In the genomic region with DNA sequence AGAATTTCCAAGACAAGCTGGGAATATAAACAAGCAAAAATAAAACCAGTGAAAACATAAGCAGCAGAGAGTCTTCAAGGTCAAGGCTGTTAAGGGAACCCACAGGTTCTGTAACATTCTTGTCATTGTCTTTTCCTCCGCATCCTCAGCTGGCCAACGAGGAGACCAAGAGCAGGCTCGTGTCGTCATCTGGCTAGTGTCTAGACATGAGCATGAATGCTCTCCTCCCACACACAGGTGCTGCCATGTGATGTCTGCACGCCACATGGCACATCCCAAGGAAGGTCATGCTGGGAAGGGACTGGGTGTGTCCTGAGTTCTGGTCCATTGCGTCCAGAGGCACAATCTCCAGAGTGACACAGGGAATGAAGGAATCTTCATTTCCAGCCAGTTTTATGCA, we compare ENCODE assay signal across 19 cellular contexts.
DNase-seq lines count a peak whose midpoint lies in the region; FAIRE-seq and TF ChIP-seq lines count a peak whose summit lies in the region.
"Had no signal": no experiment of that assay in that cellular context is flagged by ENCODE, and none has a peak within 500 bp of the region (broad histone marks: within the 10 kb centered on the region; RNA-seq: fewer than 3 reads in every experiment).

No MANE protein-coding gene starts in this region.

- no peaks in the 10 kb centered on the region for H3K79me2 ChIP-seq in trophoblast cell (ENCODE audit: control insufficient read depth, insufficient read depth, low read length, poor library complexity)

- H3K18ac ChIP-seq in trophoblast cell (ENCODE audit: low read length), result no peak overlapping the region

- WGBS in trophoblast cell (ENCODE audit: extremely low coverage, insufficient coverage, insufficient read length), result no CpG with 5 or more reads among the region's 6 CpGs
- 89 to 96% (median 92%) methylated on average over 6 of the region's 6 CpGs for WGBS in small intestine, 3 donors

- no peaks in the 10 kb centered on the region for H3K79me1 ChIP-seq in trophoblast cell (ENCODE audit: low read length)

- H3K9me3 ChIP-seq in trophoblast cell (ENCODE audit: insufficient read depth, low read depth, low read length) (no peaks in the 10 kb centered on the region), small intestine (ENCODE audit: control insufficient read depth, low read depth) (no peaks in the 10 kb centered on the region)
- H3K9me3 ChIP-seq: HAP-1 had no signal

- H3K27me3 ChIP-seq in bronchial epithelial cell (ENCODE audit: control insufficient read depth, insufficient read depth, low read length), result no peaks in the 10 kb centered on the region
- H3K27me3 ChIP-seq in trophoblast cell (ENCODE audit: insufficient read depth, low read length), result no peaks in the 10 kb centered on the region
- peaks cover 0 to 3% of the 10 kb centered on the region in 2 donors for H3K27me3 ChIP-seq in small intestine (ENCODE audit: control insufficient read depth in 2 of 2, insufficient read depth in 2 of 2, low read length in 2 of 2)

- DNase-seq in bronchial epithelial cell (ENCODE audit: low read depth), result no peak
- DNase-seq in trophoblast cell, result peak; percentile 59 to 72
- DNase-seq in urothelium cell line (ENCODE audit: low spot score), result no peak
- DNase-seq in foreskin melanocyte, result no peak
- DNase-seq in NCI-H1417 treated with DMSO at 0.1 percent for 48 hours (lab: John Stamatoyannopoulos, UW), result no peak
- no peak for DNase-seq in small intestine
- DNase-seq: C1 segment of cervical spinal cord; Calu3; CD4-positive, alpha-beta memory T cell; COR-L47; DMS53; DMS79 treated with DMSO at 0.1 percent for 48 hours; GF-D8; GOT3; HFFc6 had no signal

- H4K91ac ChIP-seq in trophoblast cell (ENCODE audit: low read depth, low read length), result no peak overlapping the region

- no peak overlapping the region for H3K4ac ChIP-seq in trophoblast cell (ENCODE audit: low read depth, low read length)

- H2AK5ac ChIP-seq in trophoblast cell (ENCODE audit: low read length), result no peak overlapping the region

- no peak overlapping the region for H3K14ac ChIP-seq in trophoblast cell (ENCODE audit: low read length)

- peak overlapping the region; percentile 30 for H3K23ac ChIP-seq in trophoblast cell (ENCODE audit: low read length)

- H3K9ac ChIP-seq in trophoblast cell (ENCODE audit: low read length), result no peak overlapping the region

- TF ChIP-seq CTCF in bronchial epithelial cell (IDR thresholded peaks at IDR 0.05; ENCODE audit: insufficient read depth, low read length, severe bottlenecking), result no peak

- peak; percentile 95 for FAIRE-seq in bronchial epithelial cell (lab: Jason Lieb, UNC)
- peak; percentile 37 for FAIRE-seq in urothelium cell line (lab: Jason Lieb, UNC)
- no peak for FAIRE-seq in small intestine (lab: Jason Lieb, UNC)
- FAIRE-seq: GM12891, GM18507, H54 had no signal

- no peak overlapping the region for H2BK5ac ChIP-seq in trophoblast cell (ENCODE audit: low read depth, low read length, poor library complexity)

- no peak overlapping the region for H4K8ac ChIP-seq in trophoblast cell (ENCODE audit: low read depth, low read length)

- H3K4me2 ChIP-seq in trophoblast cell (ENCODE audit: low read length), result no peak overlapping the region

- H3K4me1 ChIP-seq in trophoblast cell (ENCODE audit: control insufficient read depth in 1 of 2, insufficient read depth in 2 of 2, low read length in 2 of 2) (no peaks in the 10 kb centered on the region), small intestine (ENCODE audit: control insufficient read depth in 2 of 2, insufficient read depth in 1 of 2, low read depth in 1 of 2, low read length in 1 of 2) (no peaks in the 10 kb centered on the region)
- H3K4me1 ChIP-seq: HAP-1 had no signal

- H3K4me3 ChIP-seq in bronchial epithelial cell (ENCODE audit: low read depth, low read length) (no peak overlapping the region), trophoblast cell (ENCODE audit: low read depth, low read length) (no peak overlapping the region), small intestine (ENCODE audit: low read depth in 1 of 2, low read length in 2 of 2) (no peak overlapping the region)
- H3K4me3 ChIP-seq: HAP-1 had no signal

- H2BK12ac ChIP-seq in trophoblast cell (ENCODE audit: low read length), result no peak overlapping the region

- H3K36me3 ChIP-seq in bronchial epithelial cell (ENCODE audit: control insufficient read depth, insufficient read depth, low read length), result no peaks in the 10 kb centered on the region
- no peaks in the 10 kb centered on the region for H3K36me3 ChIP-seq in trophoblast cell (ENCODE audit: control insufficient read depth in 1 of 2, insufficient read depth in 2 of 2, low read length in 2 of 2)
- H3K36me3 ChIP-seq in small intestine (ENCODE audit: control insufficient read depth in 2 of 2, insufficient read depth in 2 of 2, low read length in 2 of 2), result no peaks in the 10 kb centered on the region
- H3K36me3 ChIP-seq: HAP-1 had no signal

- H2BK120ac ChIP-seq in trophoblast cell (ENCODE audit: insufficient read depth, low read length, poor library complexity), result no peak overlapping the region

- no peak overlapping the region for H4K12ac ChIP-seq in trophoblast cell (ENCODE audit: low read depth, low read length)

- no peak overlapping the region for H2AFZ ChIP-seq in trophoblast cell (ENCODE audit: insufficient read depth, low read length, poor library complexity)

- H3K27ac ChIP-seq in trophoblast cell (ENCODE audit: low read depth, low read length) (no peak overlapping the region), small intestine (ENCODE audit: low read depth in 1 of 2, low read length in 1 of 2) (no peak overlapping the region)

Comparison
In these comparisons a context has a peak if more than half of its experiments do, and no peak if none do; other contexts are left out.
1. DNase-seq: peak in trophoblast cell (2 of 2); none in bronchial epithelial cell (single experiment), urothelium cell line (single experiment), foreskin melanocyte (single experiment), NCI-H1417 treated with DMSO at 0.1 percent for 48 hours (single experiment) and small intestine (single experiment).